Comparison of ENCODE assay signal across 10 cellular contexts in genomic region chr1:145983959-145984830, GRCh38. TPM values are rescaled to one million over a fixed set of nuclear protein-coding genes. Genes with fewer than 3 reads are reported as not detected.
A peak's percentile ranks its signal among the peaks of the same experiment; 100 is the strongest.
DNase-seq lines count a peak whose midpoint lies in the region; ATAC-seq and TF ChIP-seq lines count a peak whose summit lies in the region.
"Had no signal": no experiment of that assay in that cellular context is flagged by ENCODE, and none has a peak within 500 bp of the region (broad histone marks: within the 10 kb centered on the region; RNA-seq: fewer than 3 reads in every experiment).

No MANE protein-coding gene starts in this region.

- no peak for TF ChIP-seq EP300 in upper lobe of left lung (IDR thresholded peaks at IDR 0.05)

- H3K27ac ChIP-seq in heart left ventricle (peak overlapping the region; percentile 81 to 98 (median 96)), body of pancreas (peak overlapping the region; percentile 72 to 90 (median 85)), upper lobe of left lung (peak overlapping the region in 3 of 4 donors; percentile 94 to 98 (median 98))

- intact Hi-C loops in heart left ventricle (cut with DNase I) (no loop called here), left cardiac atrium (cut with DNase I) (no loop called here), body of pancreas (cut with DNase I) (no loop called here)

- peak overlapping the region in 2 of 8 donors; percentile 45 to 60 for H3K4me3 Mint-ChIP-seq in naive B cell

- peak overlapping the region; percentile 50 to 86 (median 72) for H3K27ac Mint-ChIP-seq in naive B cell

- DNase-seq in heart left ventricle: no peak
- DNase-seq in left cardiac atrium: no peak
- no peak for DNase-seq in body of pancreas
- DNase-seq in naive B cell: no peak
- DNase-seq in upper lobe of left lung: no peak
- no peak for DNase-seq in HuH-7.5 (ENCODE audit: low spot score)
- no peak for DNase-seq in KG1 (lab: John Stamatoyannopoulos, UW)
- DNase-seq: NCI-H748 treated with DMSO at 0.1 percent for 48 hours had no signal

- 86 to 88% (median 87%) methylated on average over 12 of the region's 12 CpGs for WGBS in heart left ventricle, 4 donors
- 76 to 82% methylated on average over 11 to 12 of the region's 12 CpGs for WGBS in body of pancreas, 2 donors
- 88 to 90% methylated on average over 12 of the region's 12 CpGs for WGBS in upper lobe of left lung, 2 donors

- H3K36me3 ChIP-seq in heart left ventricle (no peaks in the 10 kb centered on the region), body of pancreas (replicated peaks in 1 of 2; ENCODE audit: insufficient read depth in 1 of 2, low read depth in 2 of 2) (no peaks in the 10 kb centered on the region), upper lobe of left lung (no peaks in the 10 kb centered on the region)

- H3K4me3 ChIP-seq in heart left ventricle (peak overlapping the region in 3 of 12 donors; percentile 39 to 49 (median 45)), body of pancreas (no peak overlapping the region), upper lobe of left lung (no peak overlapping the region)
- H3K4me3 ChIP-seq: GM12878 had no signal

- no peak for TF ChIP-seq CTCF in heart left ventricle (IDR thresholded peaks at IDR 0.05)
- no peak for TF ChIP-seq CTCF in body of pancreas (IDR thresholded peaks at IDR 0.05)
- TF ChIP-seq CTCF in upper lobe of left lung (IDR thresholded peaks at IDR 0.05): no peak

- no peaks in the 10 kb centered on the region for H3K9me3 ChIP-seq in heart left ventricle
- H3K9me3 ChIP-seq in body of pancreas: no peaks in the 10 kb centered on the region
- no peaks in the 10 kb centered on the region for H3K9me3 ChIP-seq in upper lobe of left lung

- H3K4me1 ChIP-seq in heart left ventricle (peaks cover 23 to 86% (median 69%) of the 10 kb centered on the region in 12 donors), body of pancreas (peaks cover 89% of the 10 kb centered on the region), upper lobe of left lung (peaks cover 72 to 86% (median 77%) of the 10 kb centered on the region in 4 donors)

- no peaks in the 10 kb centered on the region for H3K9me3 Mint-ChIP-seq in naive B cell

- H3K27me3 Mint-ChIP-seq in naive B cell: no peaks in the 10 kb centered on the region

- H3K36me3 Mint-ChIP-seq in naive B cell: no peaks in the 10 kb centered on the region

- H3K4me1 Mint-ChIP-seq in naive B cell: peaks cover 40 to 60% (median 42%) of the 10 kb centered on the region in 3 donors

- no peak for ATAC-seq in heart left ventricle
- ATAC-seq in left cardiac atrium: no peak
- no peak for ATAC-seq in body of pancreas
- no peak for ATAC-seq in naive B cell (ENCODE audit: low read depth in 2 of 2)
- no peak for ATAC-seq in upper lobe of left lung (ENCODE audit: low FRiP score in 2 of 2)
- no peak for ATAC-seq in HG03039 (IDR thresholded peaks at IDR 0.05; ENCODE audit: unreplicated experiment)
- ATAC-seq: GM12878 had no signal

- TF ChIP-seq POLR2A in heart left ventricle (IDR thresholded peaks at IDR 0.05) (no peak), body of pancreas (IDR thresholded peaks at IDR 0.05) (no peak), upper lobe of left lung (IDR thresholded peaks at IDR 0.05) (no peak)

- H3K27me3 ChIP-seq in heart left ventricle (no peaks in the 10 kb centered on the region), body of pancreas (no peaks in the 10 kb centered on the region), upper lobe of left lung (no peaks in the 10 kb centered on the region)

RNA-seq across cellular contexts. Expression of gene TXNIP, which starts 12.2 kb away (rescaled TPM):
- total RNA-seq in heart left ventricle (1,000 to 10,000 TPM in 4 of 9 donors, 100 to 1,000 TPM in 5; 489 to 1,925 (median 1,000) TPM), left cardiac atrium (100 to 1,000 TPM; 602 to 909 TPM), body of pancreas (100 to 1,000 TPM; 414 to 820 TPM), upper lobe of left lung (1,000 to 10,000 TPM in 3 of 6 donors, 100 to 1,000 TPM in 3; 703 to 1,481 (median 910) TPM)
- polyA plus RNA-seq in heart left ventricle (100 to 1,000 TPM; 222 to 597 TPM), naive B cell (ENCODE audit: low read depth in 6 of 6) (1,000 to 10,000 TPM; 2,524 to 6,933 (median 5,735) TPM)

RNA-seq across cellular contexts. Expression of gene POLR3GL, which starts 19.7 kb away (rescaled TPM):
- total RNA-seq in heart left ventricle (10 to 100 TPM; 30.2 to 45.7 (median 36.0) TPM), left cardiac atrium (10 to 100 TPM; 38.4 to 45.8 TPM), body of pancreas (1 to 10 TPM; 7.8 to 8.6 TPM), upper lobe of left lung (10 to 100 TPM; 18.7 to 25.7 (median 22.5) TPM)
- polyA plus RNA-seq in heart left ventricle (10 to 100 TPM; 45.8 to 69.4 TPM), naive B cell (ENCODE audit: low read depth in 6 of 6) (100 to 1,000 TPM in 1 of 6 donors, 10 to 100 TPM in 5; 79.5 to 202 (median 91.7) TPM)

RNA-seq across cellular contexts. Expression of gene ANKRD34A, which starts 19.8 kb away (rescaled TPM):
- 1 to 10 TPM; 1.0 to 3.5 (median 1.7) TPM for total RNA-seq in heart left ventricle
- 1 to 10 TPM in 1 of 2 donors, under 1 TPM in 1; 0.65 to 1.9 TPM for polyA plus RNA-seq in heart left ventricle
- total RNA-seq in left cardiac atrium: 1 to 10 TPM in 1 of 2 donors, under 1 TPM in 1; 0.94 to 1.8 TPM
- total RNA-seq in body of pancreas: under 1 TPM in 1 of 2 donors, not detected in 1; 0.66 TPM
- under 1 TPM in 2 of 6 donors, not detected in 4; 0.15 to 0.27 TPM for polyA plus RNA-seq in naive B cell (ENCODE audit: low read depth in 6 of 6)
- total RNA-seq in upper lobe of left lung: 1 to 10 TPM in 2 of 6 donors, under 1 TPM in 4; 0.30 to 2.6 (median 0.73) TPM

RNA-seq across cellular contexts. Expression of gene LIX1L, which starts 26.4 kb away (rescaled TPM):
- total RNA-seq in heart left ventricle (10 to 100 TPM; 21.7 to 31.5 (median 26.4) TPM), left cardiac atrium (10 to 100 TPM; 25.7 to 32.3 TPM), body of pancreas (10 to 100 TPM in 1 of 2 donors, 1 to 10 TPM in 1; 8.3 to 16.5 TPM), upper lobe of left lung (10 to 100 TPM in 5 of 6 donors, 1 to 10 TPM in 1; 5.2 to 35.6 (median 16.5) TPM)
- polyA plus RNA-seq in heart left ventricle (10 to 100 TPM in 1 of 2 donors, 1 to 10 TPM in 1; 7.0 to 13.4 TPM), naive B cell (ENCODE audit: low read depth in 6 of 6) (10 to 100 TPM; 10.6 to 14.2 (median 12.7) TPM)

RNA-seq across cellular contexts. Expression of gene HJV, which starts 37.3 kb away (rescaled TPM):
- total RNA-seq in heart left ventricle: 100 to 1,000 TPM in 3 of 9 donors, 10 to 100 TPM in 6; 21.8 to 125 (median 79.5) TPM
- 10 to 100 TPM in 1 of 2 donors, under 1 TPM in 1; 0.62 to 37.7 TPM for polyA plus RNA-seq in heart left ventricle
- total RNA-seq in left cardiac atrium: 10 to 100 TPM; 64.5 to 96.1 TPM
- not detected for total RNA-seq in body of pancreas
- not detected for polyA plus RNA-seq in naive B cell (ENCODE audit: low read depth in 6 of 6)
- not detected for total RNA-seq in upper lobe of left lung
- total RNA-seq: GM12878 had no signal
- polyA plus RNA-seq: GM12878 had no signal
